In the genomic region with DNA sequence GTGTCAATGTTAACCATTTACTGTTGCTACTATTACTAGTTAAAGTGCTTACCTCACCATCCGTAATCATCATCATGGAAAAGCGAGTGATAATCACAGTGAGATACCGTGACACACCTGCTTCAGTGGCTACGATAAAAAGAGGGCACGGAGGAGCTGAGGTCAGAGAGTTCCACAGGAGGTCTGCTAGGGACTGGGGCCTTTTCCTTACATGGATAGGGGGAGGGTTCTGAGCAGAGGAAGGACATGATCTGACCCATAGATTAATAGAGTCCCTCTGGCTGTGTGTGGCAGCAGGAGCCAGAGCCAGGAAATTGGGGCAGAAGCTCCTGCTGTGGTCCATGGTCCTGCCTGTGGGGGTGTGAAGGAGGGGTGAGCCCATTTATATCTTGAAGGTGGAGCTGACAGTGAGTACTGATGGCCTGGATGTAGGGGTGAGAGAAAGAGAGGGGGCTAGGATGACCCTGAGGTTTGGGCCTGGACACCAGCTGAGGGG, we compare ENCODE assay signal across 19 cellular contexts.
DNase-seq lines count a peak whose midpoint lies in the region; ATAC-seq, FAIRE-seq and TF ChIP-seq lines count a peak whose summit lies in the region.
"Had no signal": no experiment of that assay in that cellular context is flagged by ENCODE, and none has a peak within 500 bp of the region (broad histone marks: within the 10 kb centered on the region; RNA-seq: fewer than 3 reads in every experiment).

No MANE protein-coding gene starts in this region.

- H3K36me3 Mint-ChIP-seq in progenitor cell of endocrine pancreas (ENCODE audit: insufficient read depth): peaks cover 6% of the 10 kb centered on the region

- H3K4me1 ChIP-seq in MM.1S (ENCODE audit: low read length): peaks cover 21% of the 10 kb centered on the region
- H3K4me1 ChIP-seq: adrenal gland, gastrocnemius medialis had no signal

- H3K27ac Mint-ChIP-seq in progenitor cell of endocrine pancreas: peak overlapping the region; percentile 89
- H3K27ac Mint-ChIP-seq: T-helper 1 cell treated with Interleukin-12 subunit alpha and Interleukin-12 subunit beta and Interleukin-4 antibody, amounts not matched to agents 30 μg/mL and 1 μg/mL, for 36 hours had no signal

- no peaks in the 10 kb centered on the region for H4K20me1 ChIP-seq in MM.1S (ENCODE audit: insufficient read depth, low read length)

- H3K27ac ChIP-seq in MM.1S (ENCODE audit: low read length): no peak overlapping the region
- H3K27ac ChIP-seq: adrenal gland, gastrocnemius medialis, lower lobe of right lung, RWPE1 had no signal

- no peak overlapping the region for H3K9ac ChIP-seq in MM.1S (ENCODE audit: low read length)

- H3K79me2 ChIP-seq in MM.1S (ENCODE audit: low read length): 0 out of 2 replicates have a peak, but pooled peaks cover 3% of the 10 kb centered on the region

- TF ChIP-seq POLR2A in GM12891 (IDR thresholded peaks at IDR 0.05; ENCODE audit: low read depth, low read length): no peak

- peak; percentile 88 for FAIRE-seq in GM12891 (lab: Jason Lieb, UNC)
- peak; percentile 91 for FAIRE-seq in bronchial epithelial cell (lab: Jason Lieb, UNC)
- no peak for FAIRE-seq in frontal cortex (lab: Jason Lieb, UNC)
- FAIRE-seq: endothelial cell of umbilical vein, GM12892 had no signal

- no peak overlapping the region for H3K4me2 ChIP-seq in MM.1S (ENCODE audit: low read depth, low read length)

- H3K4me3 Mint-ChIP-seq in progenitor cell of endocrine pancreas (ENCODE audit: low read depth): no peak overlapping the region
- H3K4me3 Mint-ChIP-seq: T-helper 1 cell treated with Interleukin-12 subunit alpha and Interleukin-12 subunit beta and Interleukin-4 antibody, amounts not matched to agents 30 μg/mL and 1 μg/mL, for 36 hours had no signal

- no peak for ATAC-seq in HG03565 (IDR thresholded peaks at IDR 0.05; ENCODE audit: unreplicated experiment)
- ATAC-seq: gastrocnemius medialis, lower lobe of right lung, right cardiac atrium had no signal

- H3K9me2 ChIP-seq in MM.1S (replicated peaks; ENCODE audit: insufficient read depth, low read length): no peaks in the 10 kb centered on the region

- H3K9me3 ChIP-seq in MM.1S (replicated peaks; ENCODE audit: insufficient read depth, low read length): no peaks in the 10 kb centered on the region
- H3K9me3 ChIP-seq: adrenal gland, gastrocnemius medialis, lower lobe of right lung had no signal

- DNase-seq in GM12891 (ENCODE audit: insufficient read length, low spot score) (no peak), NCI-H146 treated with DMSO at 0.1 percent for 48 hours (lab: John Stamatoyannopoulos, UW; ENCODE audit: unreplicated experiment) (peak; percentile 79), bronchial epithelial cell (ENCODE audit: low read depth) (no peak), progenitor cell of endocrine pancreas (ENCODE audit: low spot score, unreplicated experiment) (no peak), MM.1S (no peak), frontal cortex (ENCODE audit: low spot score in 2 of 2) (no peak)
- DNase-seq: activated CD4-positive, alpha-beta T cell treated with anti-CD3 and anti-CD28 coated beads for 4 hours; activated T-cell treated with anti-CD3 and anti-CD28 coated beads for 4 hours; adrenal gland; gastrocnemius medialis; HCEC 1CT; lower lobe of right lung; right cardiac atrium; stimulated activated CD4-positive, alpha-beta T cell treated with anti-CD3 and anti-CD28 coated beads, Interleukin-2, amount 100 ng/mL, for 24 hours had no signal

- no peak overlapping the region for H2AFZ ChIP-seq in MM.1S (ENCODE audit: low read length)

- H3F3A ChIP-seq in MM.1S (ENCODE audit: insufficient read depth, low read length): peaks cover 23% of the 10 kb centered on the region

- H3K27me3 ChIP-seq in bronchial epithelial cell (ENCODE audit: control insufficient read depth, insufficient read depth, low read length) (no peaks in the 10 kb centered on the region), MM.1S (replicated peaks; ENCODE audit: insufficient read depth, low read length) (no peaks in the 10 kb centered on the region)
- H3K27me3 ChIP-seq: adrenal gland, gastrocnemius medialis had no signal

- peaks cover 4% of the 10 kb centered on the region for H3K9me3 Mint-ChIP-seq in progenitor cell of endocrine pancreas (ENCODE audit: low read depth)
- H3K9me3 Mint-ChIP-seq: T-helper 1 cell treated with Interleukin-12 subunit alpha and Interleukin-12 subunit beta and Interleukin-4 antibody, amounts not matched to agents 30 μg/mL and 1 μg/mL, for 36 hours had no signal

- H3K4me1 Mint-ChIP-seq in progenitor cell of endocrine pancreas (ENCODE audit: low read depth): peaks cover 14% of the 10 kb centered on the region

- TF ChIP-seq CTCF in bronchial epithelial cell (IDR thresholded peaks at IDR 0.05; ENCODE audit: insufficient read depth, low read length, severe bottlenecking) (no peak), progenitor cell of endocrine pancreas (IDR thresholded peaks at IDR 0.05; ENCODE audit: unreplicated experiment) (no peak), MM.1S (IDR thresholded peaks at IDR 0.05; ENCODE audit: low read length) (no peak)

- no peaks in the 10 kb centered on the region for H3K36me3 ChIP-seq in bronchial epithelial cell (ENCODE audit: control insufficient read depth, insufficient read depth, low read length)
- H3K36me3 ChIP-seq in MM.1S (replicated peaks; ENCODE audit: insufficient read depth, low read length): no peaks in the 10 kb centered on the region
- H3K36me3 ChIP-seq: adrenal gland, gastrocnemius medialis, lower lobe of right lung had no signal

- no peaks in the 10 kb centered on the region for H3K27me3 Mint-ChIP-seq in progenitor cell of endocrine pancreas

- H3K4me3 ChIP-seq in bronchial epithelial cell (ENCODE audit: low read depth, low read length): no peak overlapping the region
- no peak overlapping the region for H3K4me3 ChIP-seq in MM.1S (ENCODE audit: low read length)
- H3K4me3 ChIP-seq: adrenal gland, gastrocnemius medialis, lower lobe of right lung had no signal

TF ChIP-seq in GM12891, 5 proteins besides CTCF, POLR2A, EP300 and RAD21:
- TF ChIP-seq TAF1 (IDR thresholded peaks at IDR 0.05; ENCODE audit: low read depth, low read length) (no peak), POLR2AphosphoS5 (IDR thresholded peaks at IDR 0.05; ENCODE audit: low read depth, low read length) (no peak), PAX5 (IDR thresholded peaks at IDR 0.05; ENCODE audit: insufficient read depth, low read length, severe bottlenecking) (no peak)
